In genomic region chr11:13339196-13340153, GRCh38 we compare ENCODE assay signal across 9 cellular contexts.
DNase-seq lines count a peak whose midpoint lies in the region; ATAC-seq and TF ChIP-seq lines count a peak whose summit lies in the region.
"Had no signal": no experiment of that assay in that cellular context is flagged by ENCODE, and none has a peak within 500 bp of the region (broad histone marks: within the 10 kb centered on the region; RNA-seq: fewer than 3 reads in every experiment).

No MANE protein-coding gene starts in this region.

- no peaks in the 10 kb centered on the region for H3K9me3 ChIP-seq in mammary epithelial cell (replicated peaks; ENCODE audit: insufficient read depth, low read length)
- H3K9me3 ChIP-seq: neutrophil had no signal

- DNase-seq in GDM1 (lab: John Stamatoyannopoulos, UW), result peak; percentile 53
- DNase-seq in MV-4-11 (lab: John Stamatoyannopoulos, UW), result peak; percentile 41
- peak; percentile 83 for DNase-seq in mammary epithelial cell
- peak; percentile 61 for DNase-seq in myocyte (ENCODE audit: low read depth)
- DNase-seq in OCI-M2 (lab: John Stamatoyannopoulos, UW; ENCODE audit: unreplicated experiment), result no peak
- no peak for DNase-seq in stimulated activated CD4-positive, alpha-beta T cell treated with anti-CD3 and anti-CD28 coated beads, Interleukin-12 subunit alpha, Interleukin-12 subunit beta, amount 100 ng/mL, for 4 hours
- DNase-seq in NCI-H1048 (lab: John Stamatoyannopoulos, UW), result no peak

- BruUV-seq in mammary epithelial cell (replicated peaks; lab: Mats Ljungman, UMichigan), result no TSS peak

- peak overlapping the region; percentile 55 for H2AFZ ChIP-seq in mammary epithelial cell (ENCODE audit: low read depth, low read length)

- peaks cover 62% of the 10 kb centered on the region for H3K4me1 ChIP-seq in mammary epithelial cell (ENCODE audit: insufficient read depth, low read length)

- intact Hi-C loops in mammary epithelial cell (cut with micrococcal nuclease), result loop anchor here (5.0 kb wide), 1 partner anchor 332 kb away; the partner anchor contains the start of gene RASSF10

- H3K36me3 ChIP-seq in mammary epithelial cell (ENCODE audit: insufficient read depth, low read length), result no peaks in the 10 kb centered on the region

- ATAC-seq in HG03175 (IDR thresholded peaks at IDR 0.05; ENCODE audit: unreplicated experiment), result no peak

- H3K27ac ChIP-seq in mammary epithelial cell (ENCODE audit: insufficient read depth, low read depth, low read length), result peak overlapping the region; percentile 94
- H3K27ac ChIP-seq: neutrophil had no signal

- H3K27me3 ChIP-seq in mammary epithelial cell (ENCODE audit: insufficient read depth, low read length), result no peaks in the 10 kb centered on the region
- H3K27me3 ChIP-seq: neutrophil had no signal

- TF ChIP-seq CTCF in mammary epithelial cell (conservative IDR thresholded peaks at IDR 0.05 in 1 of 2, IDR thresholded peaks at IDR 0.05 in 1 of 2; ENCODE audit: extremely low read depth in 1 of 2, insufficient read depth in 1 of 2, low read depth in 1 of 2, low read length in 2 of 2), result no peak

- no peak overlapping the region for H3K4me3 ChIP-seq in mammary epithelial cell (replicated peaks in 1 of 3; ENCODE audit: insufficient read depth in 1 of 3, low read depth in 2 of 3, low read length in 3 of 3)

- in situ Hi-C loops in mammary epithelial cell (cut with MboI; ENCODE audit: low sequenced_read_pairs in 2 of 2), result loop anchor here (5.0 to 10.0 kb wide), 5 partner anchors 77 to 375 kb away; no protein-coding TSS in a partner anchor

- 16% methylated on average over 11 of the region's 11 CpGs for WGBS in mammary epithelial cell (ENCODE audit: low coverage, missing lambda C conversion rate)

- CTCF ChIA-PET in mammary epithelial cell (lab: Charles Lee; ENCODE audit: low non-redundant PET), result interaction anchor here (0.6 to 1.4 kb wide), 2 partner anchors 124 to 129 kb away, joined by 6 to 9 read pairs; no protein-coding TSS in a partner anchor

- peaks cover 29% of the 10 kb centered on the region for H3K79me2 ChIP-seq in mammary epithelial cell (ENCODE audit: insufficient read depth, low read length)

- peak overlapping the region; percentile 63 for H3K4me2 ChIP-seq in mammary epithelial cell (ENCODE audit: insufficient read depth, low read depth, low read length)

- dilution Hi-C loops in mammary epithelial cell (cut with HindIII; ENCODE audit: low sequenced_read_pairs), result loop anchor here (5.0 kb wide), 2 partner anchors 77 to 132 kb away; no protein-coding TSS in a partner anchor

- no peaks in the 10 kb centered on the region for H4K20me1 ChIP-seq in mammary epithelial cell (ENCODE audit: insufficient read depth, low read length)

- H3K9ac ChIP-seq in mammary epithelial cell (ENCODE audit: insufficient read depth, low read length), result peak overlapping the region; percentile 33

Comparison
In these comparisons a context has a peak if more than half of its experiments do, and no peak if none do; other contexts are left out.
1. DNase-seq: peak in GDM1 (single experiment), MV-4-11 (single experiment), mammary epithelial cell (single experiment) and myocyte (single experiment); none in OCI-M2 (single experiment), stimulated activated CD4-positive, alpha-beta T cell treated with anti-CD3 and anti-CD28 coated beads, Interleukin-12 subunit alpha, Interleukin-12 subunit beta, amount 100 ng/mL, for 4 hours (single experiment) and NCI-H1048 (single experiment).